Comparison of ENCODE assay signal across 8 cellular contexts in the genomic region with DNA sequence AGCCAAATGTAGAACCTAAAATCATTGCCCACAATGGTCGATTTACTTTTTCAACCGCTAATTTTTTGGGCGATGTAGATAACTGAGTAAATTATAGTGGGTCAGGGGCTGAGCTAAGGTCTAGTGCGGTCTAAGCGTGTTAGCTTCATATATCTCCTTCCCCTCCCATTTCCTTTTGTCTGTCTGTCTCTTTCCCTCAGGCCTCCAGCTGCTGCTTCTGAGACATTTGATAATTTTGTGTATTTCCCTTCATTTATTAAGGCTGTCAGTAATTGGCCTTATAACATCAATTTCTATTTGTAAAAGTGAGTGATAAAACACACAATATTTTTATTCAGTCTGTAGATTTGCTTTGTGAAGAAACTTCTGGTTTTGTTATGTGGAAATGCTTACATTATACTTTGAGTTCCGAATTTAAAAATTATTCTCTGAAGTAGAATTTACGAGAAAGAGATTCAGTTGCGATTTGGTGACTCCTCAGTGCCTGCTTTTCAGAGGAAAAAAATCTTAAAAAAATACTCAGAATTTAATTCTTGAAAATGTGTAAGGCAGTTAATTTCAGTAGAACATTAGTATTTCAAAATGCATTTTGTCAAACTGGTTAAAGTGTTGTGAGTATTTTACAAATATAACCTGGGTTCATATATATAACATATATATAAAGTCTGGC. TPM values are rescaled to one million over a fixed set of nuclear protein-coding genes. Genes with fewer than 3 reads are reported as not detected.
DNase-seq lines count a peak whose midpoint lies in the region; ATAC-seq, FAIRE-seq and TF ChIP-seq lines count a peak whose summit lies in the region.

No MANE protein-coding gene starts in this region.

- peaks cover 10% of the 10 kb centered on the region for H3K27me3 ChIP-seq in BE2C
- H3K27me3 ChIP-seq in ascending aorta = no peaks in the 10 kb centered on the region
- no peaks in the 10 kb centered on the region for H3K27me3 ChIP-seq in mucosa of stomach (ENCODE audit: control insufficient read depth, insufficient read depth, low read length)
- H3K27me3 ChIP-seq in small intestine (ENCODE audit: control insufficient read depth in 2 of 2, insufficient read depth in 2 of 2, low read length in 2 of 2) = no peaks in the 10 kb centered on the region

- TF ChIP-seq CTCF in BE2C (IDR thresholded peaks at IDR 0.05; ENCODE audit: low read depth, low read length) (no peak), ascending aorta (IDR thresholded peaks at IDR 0.05) (no peak)

- peak overlapping the region; percentile 70 for H3K4me3 ChIP-seq in BE2C (ENCODE audit: low read depth, low read length)
- peak overlapping the region; percentile 94 to 96 for H3K4me3 ChIP-seq in ascending aorta
- peak overlapping the region; percentile 19 for H3K4me3 ChIP-seq in mucosa of stomach (ENCODE audit: low read length)
- peak overlapping the region in 1 of 2 donors; percentile 71 for H3K4me3 ChIP-seq in small intestine (ENCODE audit: low read depth in 1 of 2, low read length in 2 of 2)

- no peak for FAIRE-seq in small intestine (lab: Jason Lieb, UNC)

- H3K4me1 ChIP-seq in BE2C (no peaks in the 10 kb centered on the region), ascending aorta (peaks cover 0 to 4% of the 10 kb centered on the region in 2 donors), mucosa of stomach (ENCODE audit: control insufficient read depth, insufficient read depth, low read length) (peaks cover 6% of the 10 kb centered on the region), small intestine (ENCODE audit: control insufficient read depth in 2 of 2, insufficient read depth in 1 of 2, low read depth in 1 of 2, low read length in 1 of 2) (no peaks in the 10 kb centered on the region)

- H3K9ac ChIP-seq in mucosa of stomach (ENCODE audit: low read length) = peak overlapping the region; percentile 64

- H3K27ac ChIP-seq in ascending aorta (peak overlapping the region; percentile 64 to 82), small intestine (ENCODE audit: low read depth in 1 of 2, low read length in 1 of 2) (no peak overlapping the region)

- 38 to 41% (median 39%) methylated on average over 8 of the region's 8 CpGs for WGBS in small intestine, 3 donors

- no peak for ATAC-seq in HG02840 (IDR thresholded peaks at IDR 0.05; ENCODE audit: low FRiP score, unreplicated experiment)

- H3K9me3 ChIP-seq in BE2C = no peaks in the 10 kb centered on the region
- no peaks in the 10 kb centered on the region for H3K9me3 ChIP-seq in ascending aorta
- no peaks in the 10 kb centered on the region for H3K9me3 ChIP-seq in mucosa of stomach (ENCODE audit: control insufficient read depth, low read length)
- H3K9me3 ChIP-seq in small intestine (ENCODE audit: control insufficient read depth, low read depth) = no peaks in the 10 kb centered on the region

- DNase-seq in BE2C (no peak), KG1 (lab: John Stamatoyannopoulos, UW) (peak; percentile 53), ascending aorta (ENCODE audit: low spot score in 2 of 2) (no peak), NCI-H226 (no peak), small intestine (no peak)
- DNase-seq in activated CD4-positive, CD25-positive, alpha-beta regulatory T cell treated with anti-CD3 and anti-CD28 coated beads, Interleukin-2, amount 50 U/mL, for 72 hours = no peak

- intact Hi-C loops in ascending aorta (cut with DNase I) = loop anchor here (5.0 kb wide), 1 partner anchor 473 kb away; a partner anchor contains a TSS

- H3K36me3 ChIP-seq in BE2C (no peaks in the 10 kb centered on the region), ascending aorta (no peaks in the 10 kb centered on the region), mucosa of stomach (ENCODE audit: control insufficient read depth, insufficient read depth, low read length) (no peaks in the 10 kb centered on the region), small intestine (ENCODE audit: control insufficient read depth in 2 of 2, insufficient read depth in 2 of 2, low read length in 2 of 2) (no peaks in the 10 kb centered on the region)

RNA-seq across cellular contexts. Expression of a gene that starts 1.4 kb away (rescaled TPM):
- 0.96 TPM for polyA plus RNA-seq in BE2C (2012; ENCODE audit: insufficient read depth, insufficient read length, low read depth)
- 0.53 TPM for total RNA-seq in ascending aorta
- 1 to 10 TPM in 1 of 3 donors, under 1 TPM in 2; under 0.01 to 1.0 (median 0.54) TPM for polyA plus RNA-seq in small intestine

Comparison
In these comparisons a context has a peak if more than half of its experiments do, and no peak if none do; other contexts are left out.
1. H3K27ac ChIP-seq: peak in ascending aorta (2 of 2); none in small intestine (0 of 2).